1 cellular context compared by ENCODE assay signal in genomic region chr13:113432509-113433270, GRCh38.
TF ChIP-seq lines count a peak whose summit lies in the region.

No MANE protein-coding gene starts in this region.

TF ChIP-seq in IMR-90, 13 proteins besides CTCF, POLR2A, EP300 and RAD21:
- TF ChIP-seq RCOR1 (IDR thresholded peaks at IDR 0.05; ENCODE audit: insufficient replicate concordance, low read length) (no peak), RFX5 (IDR thresholded peaks at IDR 0.05; ENCODE audit: low read depth, low read length) (no peak), ELK1 (IDR thresholded peaks at IDR 0.05; ENCODE audit: borderline replicate concordance, low read depth, low read length) (no peak), USF2 (IDR thresholded peaks at IDR 0.05; ENCODE audit: low read depth, low read length) (no peak), CEBPB (IDR thresholded peaks at IDR 0.05; ENCODE audit: low read depth, low read length) (no peak), MXI1 (IDR thresholded peaks at IDR 0.05; ENCODE audit: borderline replicate concordance, low read depth, low read length) (no peak), NFE2L2 (IDR thresholded peaks at IDR 0.05; ENCODE audit: low read depth, low read length) (no peak), CHD1 (IDR thresholded peaks at IDR 0.05; ENCODE audit: low read depth, low read length) (no peak), MAZ (IDR thresholded peaks at IDR 0.05; ENCODE audit: borderline replicate concordance, low read depth, low read length) (no peak), SMC3 (IDR thresholded peaks at IDR 0.05; ENCODE audit: low read depth, low read length) (no peak), FOS (IDR thresholded peaks at IDR 0.05; ENCODE audit: low read depth, low read length) (no peak), BHLHE40 (IDR thresholded peaks at IDR 0.05; ENCODE audit: low read depth, low read length) (no peak), MAFK (IDR thresholded peaks at IDR 0.05; ENCODE audit: low read depth, low read length) (no peak)
